ENCODE assay signal across 1 cellular context in genomic region chr1:111422546-111423391, GRCh38.
TF ChIP-seq lines count a peak whose summit lies in the region.

No MANE protein-coding gene starts in this region.

TF ChIP-seq in HepG2, 621 proteins besides CTCF, POLR2A, EP300 and RAD21 (continued from another document and continues in another):
- TF ChIP-seq, protein P1, sequence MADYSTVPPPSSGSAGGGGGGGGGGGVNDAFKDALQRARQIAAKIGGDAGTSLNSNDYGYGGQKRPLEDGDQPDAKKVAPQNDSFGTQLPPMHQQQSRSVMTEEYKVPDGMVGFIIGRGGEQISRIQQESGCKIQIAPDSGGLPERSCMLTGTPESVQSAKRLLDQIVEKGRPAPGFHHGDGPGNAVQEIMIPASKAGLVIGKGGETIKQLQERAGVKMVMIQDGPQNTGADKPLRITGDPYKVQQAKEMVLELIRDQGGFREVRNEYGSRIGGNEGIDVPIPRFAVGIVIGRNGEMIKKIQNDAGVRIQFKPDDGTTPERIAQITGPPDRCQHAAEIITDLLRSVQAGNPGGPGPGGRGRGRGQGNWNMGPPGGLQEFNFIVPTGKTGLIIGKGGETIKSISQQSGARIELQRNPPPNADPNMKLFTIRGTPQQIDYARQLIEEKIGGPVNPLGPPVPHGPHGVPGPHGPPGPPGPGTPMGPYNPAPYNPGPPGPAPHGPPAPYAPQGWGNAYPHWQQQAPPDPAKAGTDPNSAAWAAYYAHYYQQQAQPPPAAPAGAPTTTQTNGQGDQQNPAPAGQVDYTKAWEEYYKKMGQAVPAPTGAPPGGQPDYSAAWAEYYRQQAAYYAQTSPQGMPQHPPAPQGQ (CRISPR knock-in tag; IDR thresholded peaks at IDR 0.05; ENCODE audit: borderline replicate concordance), result no peak; the same call in 1 of the 2 replicates
- TF ChIP-seq, protein P2, sequence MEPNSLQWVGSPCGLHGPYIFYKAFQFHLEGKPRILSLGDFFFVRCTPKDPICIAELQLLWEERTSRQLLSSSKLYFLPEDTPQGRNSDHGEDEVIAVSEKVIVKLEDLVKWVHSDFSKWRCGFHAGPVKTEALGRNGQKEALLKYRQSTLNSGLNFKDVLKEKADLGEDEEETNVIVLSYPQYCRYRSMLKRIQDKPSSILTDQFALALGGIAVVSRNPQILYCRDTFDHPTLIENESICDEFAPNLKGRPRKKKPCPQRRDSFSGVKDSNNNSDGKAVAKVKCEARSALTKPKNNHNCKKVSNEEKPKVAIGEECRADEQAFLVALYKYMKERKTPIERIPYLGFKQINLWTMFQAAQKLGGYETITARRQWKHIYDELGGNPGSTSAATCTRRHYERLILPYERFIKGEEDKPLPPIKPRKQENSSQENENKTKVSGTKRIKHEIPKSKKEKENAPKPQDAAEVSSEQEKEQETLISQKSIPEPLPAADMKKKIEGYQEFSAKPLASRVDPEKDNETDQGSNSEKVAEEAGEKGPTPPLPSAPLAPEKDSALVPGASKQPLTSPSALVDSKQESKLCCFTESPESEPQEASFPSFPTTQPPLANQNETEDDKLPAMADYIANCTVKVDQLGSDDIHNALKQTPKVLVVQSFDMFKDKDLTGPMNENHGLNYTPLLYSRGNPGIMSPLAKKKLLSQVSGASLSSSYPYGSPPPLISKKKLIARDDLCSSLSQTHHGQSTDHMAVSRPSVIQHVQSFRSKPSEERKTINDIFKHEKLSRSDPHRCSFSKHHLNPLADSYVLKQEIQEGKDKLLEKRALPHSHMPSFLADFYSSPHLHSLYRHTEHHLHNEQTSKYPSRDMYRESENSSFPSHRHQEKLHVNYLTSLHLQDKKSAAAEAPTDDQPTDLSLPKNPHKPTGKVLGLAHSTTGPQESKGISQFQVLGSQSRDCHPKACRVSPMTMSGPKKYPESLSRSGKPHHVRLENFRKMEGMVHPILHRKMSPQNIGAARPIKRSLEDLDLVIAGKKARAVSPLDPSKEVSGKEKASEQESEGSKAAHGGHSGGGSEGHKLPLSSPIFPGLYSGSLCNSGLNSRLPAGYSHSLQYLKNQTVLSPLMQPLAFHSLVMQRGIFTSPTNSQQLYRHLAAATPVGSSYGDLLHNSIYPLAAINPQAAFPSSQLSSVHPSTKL (CRISPR knock-in tag; IDR thresholded peaks at IDR 0.05), result peak; percentile 72
- TF ChIP-seq PHF5A (CRISPR knock-in tag; IDR thresholded peaks at IDR 0.05; ENCODE audit: low read depth, unreplicated experiment) (no peak), ZNF143 (CRISPR knock-in tag; IDR thresholded peaks at IDR 0.05) (no peak), ZNF275 (CRISPR knock-in tag; IDR thresholded peaks at IDR 0.05; ENCODE audit: borderline replicate concordance) (no peak), NFE2 (CRISPR knock-in tag; IDR thresholded peaks at IDR 0.05) (no peak), STAT5B (CRISPR knock-in tag; IDR thresholded peaks at IDR 0.05) (no peak), ZNF562 (CRISPR knock-in tag; IDR thresholded peaks at IDR 0.05; ENCODE audit: borderline replicate concordance) (no peak), TAF15 (IDR thresholded peaks at IDR 0.05; ENCODE audit: low read depth, low read length, poor library complexity, severe bottlenecking) (no peak), IRF1 (CRISPR knock-in tag; IDR thresholded peaks at IDR 0.05; ENCODE audit: low read depth) (no peak), CCDC6 (CRISPR knock-in tag; IDR thresholded peaks at IDR 0.05) (no peak), HOXA5 (CRISPR knock-in tag; IDR thresholded peaks at IDR 0.05) (no peak), ZGPAT (CRISPR knock-in tag; IDR thresholded peaks at IDR 0.05) (peak; percentile 52; the same call in 1 of the 2 replicates), TEAD2 (CRISPR knock-in tag; IDR thresholded peaks at IDR 0.05) (no peak), JUN (CRISPR knock-in tag; IDR thresholded peaks at IDR 0.05) (no peak), SIN3B (IDR thresholded peaks at IDR 0.05; ENCODE audit: low read length) (no peak), PBX3 (CRISPR knock-in tag; IDR thresholded peaks at IDR 0.05; ENCODE audit: borderline replicate concordance) (no peak), KLF13 (CRISPR knock-in tag; IDR thresholded peaks at IDR 0.05) (no peak), TRIM24 (CRISPR knock-in tag; IDR thresholded peaks at IDR 0.05) (no peak), SP4 (CRISPR knock-in tag; IDR thresholded peaks at IDR 0.05) (no peak), CBX2 (IDR thresholded peaks at IDR 0.05; ENCODE audit: low read depth, low read length) (no peak), CBX2 (CRISPR knock-in tag; IDR thresholded peaks at IDR 0.05; ENCODE audit: low read depth) (no peak), CHD4 (IDR thresholded peaks at IDR 0.05; ENCODE audit: borderline replicate concordance, low read length) (no peak), KAT8 (CRISPR knock-in tag; IDR thresholded peaks at IDR 0.05) (peak; percentile 42; the same call in 1 of the 2 replicates), ZNF225 (CRISPR knock-in tag; IDR thresholded peaks at IDR 0.05) (no peak), NR3C1 (CRISPR knock-in tag; IDR thresholded peaks at IDR 0.05) (no peak), ARHGAP35 (CRISPR knock-in tag; IDR thresholded peaks at IDR 0.05; ENCODE audit: borderline replicate concordance) (no peak), ZC3H4 (CRISPR knock-in tag; IDR thresholded peaks at IDR 0.05; ENCODE audit: borderline replicate concordance) (no peak), WIZ (CRISPR knock-in tag; IDR thresholded peaks at IDR 0.05) (no peak), ZBTB44 (CRISPR knock-in tag; IDR thresholded peaks at IDR 0.05) (no peak)
- TF ChIP-seq, protein P3, sequence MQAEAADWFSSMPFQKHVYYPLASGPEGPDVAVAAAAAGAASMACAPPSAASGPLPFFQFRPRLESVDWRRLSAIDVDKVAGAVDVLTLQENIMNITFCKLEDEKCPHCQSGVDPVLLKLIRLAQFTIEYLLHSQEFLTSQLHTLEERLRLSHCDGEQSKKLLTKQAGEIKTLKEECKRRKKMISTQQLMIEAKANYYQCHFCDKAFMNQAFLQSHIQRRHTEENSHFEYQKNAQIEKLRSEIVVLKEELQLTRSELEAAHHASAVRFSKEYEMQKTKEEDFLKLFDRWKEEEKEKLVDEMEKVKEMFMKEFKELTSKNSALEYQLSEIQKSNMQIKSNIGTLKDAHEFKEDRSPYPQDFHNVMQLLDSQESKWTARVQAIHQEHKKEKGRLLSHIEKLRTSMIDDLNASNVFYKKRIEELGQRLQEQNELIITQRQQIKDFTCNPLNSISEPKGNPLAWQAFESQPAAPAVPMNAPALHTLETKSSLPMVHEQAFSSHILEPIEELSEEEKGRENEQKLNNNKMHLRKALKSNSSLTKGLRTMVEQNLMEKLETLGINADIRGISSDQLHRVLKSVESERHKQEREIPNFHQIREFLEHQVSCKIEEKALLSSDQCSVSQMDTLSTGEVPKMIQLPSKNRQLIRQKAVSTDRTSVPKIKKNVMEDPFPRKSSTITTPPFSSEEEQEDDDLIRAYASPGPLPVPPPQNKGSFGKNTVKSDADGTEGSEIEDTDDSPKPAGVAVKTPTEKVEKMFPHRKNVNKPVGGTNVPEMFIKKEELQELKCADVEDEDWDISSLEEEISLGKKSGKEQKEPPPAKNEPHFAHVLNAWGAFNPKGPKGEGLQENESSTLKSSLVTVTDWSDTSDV (CRISPR knock-in tag; IDR thresholded peaks at IDR 0.05), result no peak
- TF ChIP-seq, protein P4, sequence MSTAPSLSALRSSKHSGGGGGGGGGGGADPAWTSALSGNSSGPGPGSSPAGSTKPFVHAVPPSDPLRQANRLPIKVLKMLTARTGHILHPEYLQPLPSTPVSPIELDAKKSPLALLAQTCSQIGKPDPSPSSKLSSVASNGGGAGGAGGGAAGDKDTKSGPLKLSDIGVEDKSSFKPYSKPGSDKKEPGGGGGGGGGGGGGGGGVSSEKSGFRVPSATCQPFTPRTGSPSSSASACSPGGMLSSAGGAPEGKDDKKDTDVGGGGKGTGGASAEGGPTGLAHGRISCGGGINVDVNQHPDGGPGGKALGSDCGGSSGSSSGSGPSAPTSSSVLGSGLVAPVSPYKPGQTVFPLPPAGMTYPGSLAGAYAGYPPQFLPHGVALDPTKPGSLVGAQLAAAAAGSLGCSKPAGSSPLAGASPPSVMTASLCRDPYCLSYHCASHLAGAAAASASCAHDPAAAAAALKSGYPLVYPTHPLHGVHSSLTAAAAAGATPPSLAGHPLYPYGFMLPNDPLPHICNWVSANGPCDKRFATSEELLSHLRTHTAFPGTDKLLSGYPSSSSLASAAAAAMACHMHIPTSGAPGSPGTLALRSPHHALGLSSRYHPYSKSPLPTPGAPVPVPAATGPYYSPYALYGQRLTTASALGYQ (CRISPR knock-in tag; IDR thresholded peaks at IDR 0.05), result no peak
- TF ChIP-seq, protein P5, sequence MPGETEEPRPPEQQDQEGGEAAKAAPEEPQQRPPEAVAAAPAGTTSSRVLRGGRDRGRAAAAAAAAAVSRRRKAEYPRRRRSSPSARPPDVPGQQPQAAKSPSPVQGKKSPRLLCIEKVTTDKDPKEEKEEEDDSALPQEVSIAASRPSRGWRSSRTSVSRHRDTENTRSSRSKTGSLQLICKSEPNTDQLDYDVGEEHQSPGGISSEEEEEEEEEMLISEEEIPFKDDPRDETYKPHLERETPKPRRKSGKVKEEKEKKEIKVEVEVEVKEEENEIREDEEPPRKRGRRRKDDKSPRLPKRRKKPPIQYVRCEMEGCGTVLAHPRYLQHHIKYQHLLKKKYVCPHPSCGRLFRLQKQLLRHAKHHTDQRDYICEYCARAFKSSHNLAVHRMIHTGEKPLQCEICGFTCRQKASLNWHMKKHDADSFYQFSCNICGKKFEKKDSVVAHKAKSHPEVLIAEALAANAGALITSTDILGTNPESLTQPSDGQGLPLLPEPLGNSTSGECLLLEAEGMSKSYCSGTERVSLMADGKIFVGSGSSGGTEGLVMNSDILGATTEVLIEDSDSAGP (CRISPR knock-in tag; IDR thresholded peaks at IDR 0.05; ENCODE audit: borderline replicate concordance), result peak; percentile 40; the same call in 1 of the 2 replicates
- TF ChIP-seq, protein P6, sequence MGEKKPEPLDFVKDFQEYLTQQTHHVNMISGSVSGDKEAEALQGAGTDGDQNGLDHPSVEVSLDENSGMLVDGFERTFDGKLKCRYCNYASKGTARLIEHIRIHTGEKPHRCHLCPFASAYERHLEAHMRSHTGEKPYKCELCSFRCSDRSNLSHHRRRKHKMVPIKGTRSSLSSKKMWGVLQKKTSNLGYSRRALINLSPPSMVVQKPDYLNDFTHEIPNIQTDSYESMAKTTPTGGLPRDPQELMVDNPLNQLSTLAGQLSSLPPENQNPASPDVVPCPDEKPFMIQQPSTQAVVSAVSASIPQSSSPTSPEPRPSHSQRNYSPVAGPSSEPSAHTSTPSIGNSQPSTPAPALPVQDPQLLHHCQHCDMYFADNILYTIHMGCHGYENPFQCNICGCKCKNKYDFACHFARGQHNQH (CRISPR knock-in tag; IDR thresholded peaks at IDR 0.05), result peak; percentile 63; the same call in 1 of the 2 replicates
- TF ChIP-seq, protein P7, sequence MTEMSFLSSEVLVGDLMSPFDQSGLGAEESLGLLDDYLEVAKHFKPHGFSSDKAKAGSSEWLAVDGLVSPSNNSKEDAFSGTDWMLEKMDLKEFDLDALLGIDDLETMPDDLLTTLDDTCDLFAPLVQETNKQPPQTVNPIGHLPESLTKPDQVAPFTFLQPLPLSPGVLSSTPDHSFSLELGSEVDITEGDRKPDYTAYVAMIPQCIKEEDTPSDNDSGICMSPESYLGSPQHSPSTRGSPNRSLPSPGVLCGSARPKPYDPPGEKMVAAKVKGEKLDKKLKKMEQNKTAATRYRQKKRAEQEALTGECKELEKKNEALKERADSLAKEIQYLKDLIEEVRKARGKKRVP (CRISPR knock-in tag; IDR thresholded peaks at IDR 0.05), result no peak
